Comparison of ENCODE assay signal across 8 cellular contexts in the genomic region with DNA sequence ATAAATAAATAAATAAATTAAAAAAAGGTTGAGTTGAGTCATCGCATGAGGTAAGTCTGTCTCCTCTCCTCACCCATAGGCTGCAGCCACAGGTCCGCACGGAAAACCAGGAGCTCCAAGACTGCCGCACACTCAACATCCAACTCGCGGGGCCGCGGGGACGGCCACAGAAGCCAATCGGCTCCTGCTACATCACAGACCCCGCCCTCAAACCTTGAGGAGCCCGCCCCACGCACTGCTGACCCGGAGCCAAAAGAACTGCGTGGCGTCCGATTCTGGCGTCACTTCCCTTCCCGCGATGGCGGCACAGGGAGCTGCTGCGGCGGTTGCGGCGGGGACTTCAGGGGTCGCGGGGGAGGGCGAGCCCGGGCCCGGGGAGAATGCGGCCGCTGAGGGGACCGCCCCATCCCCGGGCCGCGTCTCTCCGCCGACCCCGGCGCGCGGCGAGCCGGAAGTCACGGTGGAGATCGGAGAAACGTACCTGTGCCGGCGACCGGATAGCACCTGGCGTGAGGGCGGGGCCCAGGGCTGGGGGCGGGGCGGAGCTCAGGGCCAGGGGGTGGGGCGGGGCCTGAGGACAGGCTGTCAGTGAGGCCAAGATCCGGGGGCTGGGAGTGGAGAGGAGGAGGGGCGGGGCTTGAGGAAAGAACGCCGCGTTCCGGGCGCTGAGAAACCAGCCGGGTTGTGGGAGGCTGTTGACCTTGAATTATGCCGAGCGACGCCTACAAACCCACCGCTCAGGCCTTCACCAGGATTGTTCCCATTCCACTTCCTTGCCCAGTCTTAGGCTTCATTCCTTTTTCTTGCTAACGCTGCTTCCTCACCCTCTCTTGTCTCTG. TPM values are rescaled to one million over a fixed set of nuclear protein-coding genes. Genes with fewer than 3 reads are reported as not detected.
DNase-seq lines count a peak whose midpoint lies in the region; ATAC-seq and TF ChIP-seq lines count a peak whose summit lies in the region.

A gene (plus strand): TSS at position 281 of the 839 bp plus-strand sequence. CDS start 18 bp downstream, at position 299.

- CTCF ChIA-PET in activated B cell treated with CpG ODN at 0.5 μM for 24 hours (lab: Charles Lee) = interaction anchor here (0.8 to 1.4 kb wide), 4 partner anchors 25 to 751 kb away, joined by 3 to 7 read pairs (median 3); a partner anchor contains a TSS

- peaks cover 22% of the 10 kb centered on the region for H3K4me1 Mint-ChIP-seq in activated B cell treated with CpG ODN at 0.5 μM for 24 hours

- H3K27ac ChIP-seq in caudate nucleus (ENCODE audit: low read depth, low read length) = peak within 1 kb of the TSS; percentile 91

- peak; percentile 91 for TF ChIP-seq POLR2A in GM18951 (IDR thresholded peaks at IDR 0.05; ENCODE audit: extremely low read depth, insufficient read depth, insufficient read length)

- no peak for TF ChIP-seq CTCF in activated B cell treated with CpG ODN at 0.5 μM for 24 hours (IDR thresholded peaks at IDR 0.05)

- H3K9me3 Mint-ChIP-seq in activated B cell treated with CpG ODN at 0.5 μM for 24 hours = no peaks in the 10 kb centered on the region

- peak within 1 kb of the TSS; percentile 85 for H3K4me3 Mint-ChIP-seq in activated B cell treated with CpG ODN at 0.5 μM for 24 hours

- DNase-seq in AG08395 (ENCODE audit: low spot score) = peak; percentile 97
- DNase-seq in NCI-H345 (lab: John Stamatoyannopoulos, UW) = peak; percentile 100
- DNase-seq in activated B cell treated with CpG ODN at 0.5 μM for 24 hours = peak; percentile 92
- peak; percentile 64 to 99 (median 96) for DNase-seq in caudate nucleus (lab: John Stamatoyannopoulos, UW)
- peak; percentile 99 for DNase-seq in iris pigment epithelial cell (ENCODE audit: low read depth)
- peak; percentile 94 to 98 for DNase-seq in stimulated activated CD4-positive, alpha-beta T cell treated with anti-CD3 and anti-CD28 coated beads, Interleukin-12 subunit alpha, Interleukin-12 subunit beta, amount 100 ng/mL, for 24 hours (ENCODE audit: low read depth in 2 of 2)

- no peaks in the 10 kb centered on the region for H3K27me3 Mint-ChIP-seq in activated B cell treated with CpG ODN at 0.5 μM for 24 hours

- in situ Hi-C loops in GM18951 (cut with MboI; ENCODE audit: low sequenced_read_pairs, unreplicated experiment) = no loop called here

- peak; percentile 86 for ATAC-seq in HG03196 (IDR thresholded peaks at IDR 0.05; ENCODE audit: unreplicated experiment)
- peak; percentile 94 for ATAC-seq in activated B cell treated with CpG ODN at 0.5 μM for 24 hours (ENCODE audit: low read depth)

- POLR2A ChIA-PET in activated B cell treated with CpG ODN at 0.5 μM for 24 hours (lab: Charles Lee) = interaction anchor here (0.6 to 4.0 kb wide), 45 partner anchors 9 to 760 kb away, joined by 3 to 98 read pairs (median 5); a partner anchor contains a TSS

- H3K27ac Mint-ChIP-seq in activated B cell treated with CpG ODN at 0.5 μM for 24 hours = peak within 1 kb of the TSS; percentile 85

- intact Hi-C loops in activated B cell treated with CpG ODN at 0.5 μM for 24 hours (cut with micrococcal nuclease) = loop anchor here (1.0 to 10.0 kb wide), 9 partner anchors 23 to 341 kb away; a partner anchor contains a TSS

- peaks cover 47% of the 10 kb centered on the region for H3K36me3 Mint-ChIP-seq in activated B cell treated with CpG ODN at 0.5 μM for 24 hours (ENCODE audit: low read depth)

RNA-seq across cellular contexts. Expression of the gene that starts here (rescaled TPM):
- total RNA-seq in activated B cell treated with CpG ODN at 0.5 μM for 24 hours = 82.1 and 93.7 TPM in 2 replicates

Comparison
In these comparisons a context has a peak if more than half of its experiments do, and no peak if none do; other contexts are left out.
1. Peak in every context shown above with its lines: DNase-seq, ATAC-seq and H3K27ac ChIP-seq.